21 cellular contexts compared by ENCODE assay signal in genomic region chr12:26961803-26962202, GRCh38.
"Had no signal": no experiment of that assay in that cellular context is flagged by ENCODE, and none has a peak within 500 bp of the region (broad histone marks: within the 10 kb centered on the region; RNA-seq: fewer than 3 reads in every experiment).

No MANE protein-coding gene starts in this region.

- FAIRE-seq: endothelial cell of umbilical vein, frontal cortex, islet of Langerhans, keratinocyte had no signal

- H3K4me3 Mint-ChIP-seq: memory B cell had no signal

- H3K4me3 ChIP-seq: colonic mucosa, dorsolateral prefrontal cortex, esophagus muscularis mucosa, gastroesophageal sphincter, heart left ventricle, left lung, lower lobe of right lung had no signal

- H3K9me3 ChIP-seq: colonic mucosa, esophagus muscularis mucosa, gastroesophageal sphincter, heart left ventricle, left lung, lower lobe of right lung had no signal

- H3K27me3 ChIP-seq: colonic mucosa, dorsolateral prefrontal cortex, esophagus muscularis mucosa, foreskin keratinocyte, gastroesophageal sphincter, heart left ventricle, left lung had no signal

- H3K4me1 ChIP-seq: colonic mucosa, esophagus muscularis mucosa, foreskin keratinocyte, gastroesophageal sphincter, left lung, lower lobe of right lung had no signal

- H3K27me3 Mint-ChIP-seq: memory B cell had no signal

- H3K27ac ChIP-seq: colonic mucosa, dorsolateral prefrontal cortex, esophagus muscularis mucosa, foreskin keratinocyte, gastroesophageal sphincter, heart left ventricle, left lung, lower lobe of right lung had no signal

- DNase-seq: colonic mucosa; dermis blood vessel endothelial cell; dorsolateral prefrontal cortex; effector CD4-positive, alpha-beta T cell; effector memory CD4-positive, alpha-beta T cell; foreskin keratinocyte; heart left ventricle; hippocampal formation; left cardiac atrium; left lung; left ventricle myocardium superior; lower lobe of right lung; mesendoderm; midbrain had no signal

- ATAC-seq: foreskin keratinocyte, gastroesophageal sphincter, heart left ventricle, left cardiac atrium, left lung, left ventricle myocardium superior, lower lobe of right lung had no signal

- H3K9me3 Mint-ChIP-seq: memory B cell had no signal
